In genomic region chr9:136849038-136849959, GRCh38 we compare ENCODE assay signal across 8 cellular contexts. TPM values are rescaled to one million over a fixed set of nuclear protein-coding genes. Genes with fewer than 3 reads are reported as not detected.
DNase-seq lines count a peak whose midpoint lies in the region; ATAC-seq, FAIRE-seq and TF ChIP-seq lines count a peak whose summit lies in the region.

Gene PHPT1, plus strand, starts transcription at chr9:136849409. Its CDS starts 22 bp downstream, at chr9:136849431.

- peaks cover 8 to 21% of the 10 kb centered on the region in 2 donors for H3K4me1 ChIP-seq in ascending aorta
- H3K4me1 ChIP-seq in right atrium auricular region = peaks cover 0 to 46% of the 10 kb centered on the region in 2 donors
- peaks cover 26% of the 10 kb centered on the region for H3K4me1 ChIP-seq in psoas muscle

- TF ChIP-seq CTCF in ascending aorta (IDR thresholded peaks at IDR 0.05) = no peak
- TF ChIP-seq CTCF in right atrium auricular region (IDR thresholded peaks at IDR 0.05) = no peak
- TF ChIP-seq CTCF in psoas muscle (IDR thresholded peaks at IDR 0.05) = no peak

- 0% methylated on average over 48 to 77 of the region's 77 CpGs for WGBS in psoas muscle, 3 donors

- H3K4me1 Mint-ChIP-seq in T-helper 2 cell treated with Interferon-gamma antibody and Interleukin-4, amounts not matched to agents 5 μg/mL and 100 μg/mL, for 36 hours (ENCODE audit: low read depth) = peaks cover 8% of the 10 kb centered on the region

- peaks cover 14% of the 10 kb centered on the region for H3K27me3 Mint-ChIP-seq in T-helper 2 cell treated with Interferon-gamma antibody and Interleukin-4, amounts not matched to agents 5 μg/mL and 100 μg/mL, for 36 hours (ENCODE audit: low read depth)

- H3K27me3 ChIP-seq in ascending aorta = peaks cover 23% of the 10 kb centered on the region
- H3K27me3 ChIP-seq in right atrium auricular region = no peaks in the 10 kb centered on the region
- peaks cover 0 to 20% (median 8%) of the 10 kb centered on the region in 3 donors for H3K27me3 ChIP-seq in psoas muscle (ENCODE audit: insufficient read depth in 3 of 3, low read length in 2 of 3)

- H3K27ac Mint-ChIP-seq in T-helper 2 cell treated with Interferon-gamma antibody and Interleukin-4, amounts not matched to agents 5 μg/mL and 100 μg/mL, for 36 hours = peak within 1 kb of the TSS; percentile 91

- peak; percentile 98 to 99 for DNase-seq in NCI-H1930 (lab: John Stamatoyannopoulos, UW)
- DNase-seq in T-helper 2 cell treated with Interferon-gamma antibody and Interleukin-4, amounts not matched to agents 5 μg/mL and 100 μg/mL, for 36 hours (ENCODE audit: low spot score) = peak; percentile 97
- DNase-seq in ascending aorta (ENCODE audit: low spot score in 2 of 2) = peak; percentile 94 to 99
- DNase-seq in right atrium auricular region (ENCODE audit: low spot score) = peak; percentile 99
- peak; percentile 99 for DNase-seq in psoas muscle
- DNase-seq in urothelium cell line (ENCODE audit: low spot score) = peak; percentile 99

- intact Hi-C loops in ascending aorta (cut with DNase I) = loop anchor here (1.0 to 5.0 kb wide), 7 partner anchors 17 to 180 kb away; partner anchors contain the start of genes ABCA2, C8G, EDF1 and FBXW5
- intact Hi-C loops in psoas muscle (cut with DNase I) = loop anchor here (5.0 to 10.0 kb wide), 5 partner anchors 78 to 178 kb away; partner anchors contain the start of genes ABCA2 (in 2 of the 2), C8G (in 1 of the 2) and FBXW5 (in 1 of the 2)

- peak; percentile 94 for FAIRE-seq in urothelium cell line (lab: Jason Lieb, UNC)

- H3K9me3 Mint-ChIP-seq in T-helper 2 cell treated with Interferon-gamma antibody and Interleukin-4, amounts not matched to agents 5 μg/mL and 100 μg/mL, for 36 hours = no peaks in the 10 kb centered on the region

- H3K4me3 ChIP-seq in ascending aorta (peak within 1 kb of the TSS; percentile 85 to 98), right atrium auricular region (peak within 1 kb of the TSS; percentile 58 to 73), psoas muscle (peak within 1 kb of the TSS; percentile 81)

- H3K9me3 ChIP-seq in ascending aorta = no peaks in the 10 kb centered on the region
- no peaks in the 10 kb centered on the region for H3K9me3 ChIP-seq in right atrium auricular region
- H3K9me3 ChIP-seq in psoas muscle = no peaks in the 10 kb centered on the region

- H3K27ac ChIP-seq in ascending aorta (peak within 1 kb of the TSS; percentile 93 to 95), right atrium auricular region (peak within 1 kb of the TSS; percentile 93 to 96), psoas muscle (peak within 1 kb of the TSS; percentile 91)

- H3K36me3 Mint-ChIP-seq in T-helper 2 cell treated with Interferon-gamma antibody and Interleukin-4, amounts not matched to agents 5 μg/mL and 100 μg/mL, for 36 hours (ENCODE audit: low read depth) = peaks cover 2% of the 10 kb centered on the region

- H3K36me3 ChIP-seq in ascending aorta (no peaks in the 10 kb centered on the region), right atrium auricular region (peaks cover 18% of the 10 kb centered on the region), psoas muscle (ENCODE audit: insufficient read depth in 1 of 2, low read depth in 1 of 2) (peaks cover 0 to 21% of the 10 kb centered on the region in 2 donors)

- H3K4me3 Mint-ChIP-seq in T-helper 2 cell treated with Interferon-gamma antibody and Interleukin-4, amounts not matched to agents 5 μg/mL and 100 μg/mL, for 36 hours = peak within 1 kb of the TSS; percentile 92

- ATAC-seq in GM18502 (IDR thresholded peaks at IDR 0.05; ENCODE audit: poor library complexity, unreplicated experiment) (peak; percentile 83), HG02970 (IDR thresholded peaks at IDR 0.05; ENCODE audit: low FRiP score, unreplicated experiment) (peak; percentile 79), psoas muscle (peak; percentile 85 to 91 (median 88))

RNA-seq across cellular contexts. Expression of gene PHPT1, which starts in this region (rescaled TPM):
- 108 TPM for total RNA-seq in ascending aorta
- total RNA-seq in right atrium auricular region = 100 to 1,000 TPM; 140 to 154 TPM
- total RNA-seq in psoas muscle = 100 to 1,000 TPM; 154 to 272 (median 220) TPM
- polyA plus RNA-seq in psoas muscle = 100 to 1,000 TPM; 228 to 295 (median 288) TPM

Comparison
In these comparisons a context has a peak if more than half of its experiments do, and no peak if none do; other contexts are left out.
1. Peak in every context shown above with its lines: DNase-seq, ATAC-seq, H3K4me3 ChIP-seq and H3K27ac ChIP-seq.